ENCODE assay signal across 22 cellular contexts in the genomic region with DNA sequence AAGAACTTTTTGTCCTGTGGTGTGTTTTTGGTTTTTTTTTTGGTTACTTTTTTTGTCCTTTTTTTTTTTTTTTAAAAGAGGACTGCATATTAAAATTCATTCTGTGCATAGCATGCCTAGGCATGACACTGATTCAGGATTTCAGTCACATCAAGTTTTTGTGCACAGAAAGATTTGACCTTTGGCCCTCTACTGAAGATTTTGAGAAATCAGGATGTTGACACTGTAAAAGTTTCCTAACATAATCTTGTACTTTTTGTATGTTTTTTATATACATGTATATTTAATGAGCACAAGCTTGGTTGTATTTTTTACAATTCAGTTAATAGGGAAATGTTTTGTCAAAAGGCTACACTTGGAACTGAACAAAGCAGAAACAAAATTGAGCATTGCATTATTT.
DNase-seq lines count a peak whose midpoint lies in the region; ATAC-seq, FAIRE-seq and TF ChIP-seq lines count a peak whose summit lies in the region.
"Had no signal": no experiment of that assay in that cellular context is flagged by ENCODE, and none has a peak within 500 bp of the region (broad histone marks: within the 10 kb centered on the region; RNA-seq: fewer than 3 reads in every experiment).

No MANE protein-coding gene starts in this region.

- H3K4me2 ChIP-seq in GM23338 (no peak overlapping the region), OCI-LY3 (ENCODE audit: low read length) (peak overlapping the region; percentile 78; the same call in 1 of the 2 replicates), HepG2 (ENCODE audit: low read depth, low read length) (no peak overlapping the region)
- H3K4me2 ChIP-seq: A549 had no signal

- H4K20me1 ChIP-seq in GM23338 (replicated peaks; ENCODE audit: insufficient read depth), result no peaks in the 10 kb centered on the region; the same call in 1 of the 2 replicates
- no peaks in the 10 kb centered on the region for H4K20me1 ChIP-seq in OCI-LY3 (ENCODE audit: insufficient read depth, low read length)
- no peaks in the 10 kb centered on the region for H4K20me1 ChIP-seq in HepG2 (ENCODE audit: insufficient read depth, low read length)

- TF ChIP-seq CTCF in GM23338 (conservative IDR thresholded peaks at IDR 0.05; ENCODE audit: low read depth in 2 of 2) (no peak), OCI-LY3 (IDR thresholded peaks at IDR 0.05; ENCODE audit: low read depth, low read length) (no peak), choroid plexus epithelial cell (conservative IDR thresholded peaks at IDR 0.05; ENCODE audit: low read depth, low read length) (no peak), HepG2 (CRISPR knock-in tag; IDR thresholded peaks at IDR 0.05) (no peak), kidney (IDR thresholded peaks at IDR 0.05; ENCODE audit: borderline replicate concordance, extremely low read depth, insufficient read depth) (no peak), uterus (IDR thresholded peaks at IDR 0.05) (no peak)

- peaks cover 1% of the 10 kb centered on the region for H3K27me3 Mint-ChIP-seq in GM23338 (ENCODE audit: insufficient read depth, low read depth, poor library complexity)
- H3K27me3 Mint-ChIP-seq: CD4-positive, alpha-beta memory T cell had no signal

- in situ Hi-C loops in HepG2 (cut with HindIII; ENCODE audit: extremely low pct_ligation_motif_present, low pct_unique_long_range_greater_than_20kb), result no loop called here

- no peaks in the 10 kb centered on the region for H3K27me3 ChIP-seq in GM23338 (ENCODE audit: insufficient read depth)
- no peaks in the 10 kb centered on the region for H3K27me3 ChIP-seq in OCI-LY3 (ENCODE audit: low read depth, low read length)
- H3K27me3 ChIP-seq in HepG2 (ENCODE audit: control insufficient read depth in 1 of 2, insufficient read depth in 2 of 2, low read length in 2 of 2), result no peaks in the 10 kb centered on the region
- H3K27me3 ChIP-seq in uterus, result no peaks in the 10 kb centered on the region

- H3K9ac ChIP-seq in OCI-LY3 (ENCODE audit: low read length), result no peak overlapping the region
- H3K9ac ChIP-seq in HepG2 (ENCODE audit: insufficient read depth, low read depth, low read length), result no peak overlapping the region
- H3K9ac ChIP-seq in kidney (ENCODE audit: low read length in 2 of 2), result no peak overlapping the region

- H2AFZ ChIP-seq in GM23338, result no peak overlapping the region
- H2AFZ ChIP-seq in OCI-LY3 (ENCODE audit: low read depth, low read length), result no peak overlapping the region
- H2AFZ ChIP-seq in HepG2 (ENCODE audit: low read length), result no peak overlapping the region

- intact Hi-C loops in HepG2 (cut with micrococcal nuclease; ENCODE audit: unreplicated experiment) (loop anchor here (10.0 kb wide), 1 partner anchor 49 kb away; no protein-coding TSS in a partner anchor), kidney (cut with DNase I) (no loop called here), uterus (cut with DNase I; ENCODE audit: low total_unique reads) (no loop called here)

- peaks cover 12% of the 10 kb centered on the region for H3K4me1 Mint-ChIP-seq in GM23338
- H3K4me1 Mint-ChIP-seq: CD4-positive, alpha-beta memory T cell had no signal

- POLR2A ChIA-PET in HepG2 (lab: Yijun Ruan, JAX), result no interaction called here

- DNase-seq in GM23338 (ENCODE audit: low spot score), result no peak
- peak; percentile 5 for DNase-seq in choroid plexus epithelial cell (ENCODE audit: low read depth)
- DNase-seq in HepG2 (ENCODE audit: low spot score), result no peak
- no peak for DNase-seq in AML-193 (lab: John Stamatoyannopoulos, UW)
- no peak for DNase-seq in kidney
- no peak for DNase-seq in uterus
- DNase-seq: 8988T; ACHN; C1 segment of cervical spinal cord; Calu3; CD4-positive, alpha-beta memory T cell; COR-L47; DMS53; DMS79 treated with DMSO at 0.1 percent for 48 hours; GF-D8; GOT3 had no signal

- H3K4me1 ChIP-seq in GM23338 (ENCODE audit: insufficient read depth), result no peaks in the 10 kb centered on the region
- H3K4me1 ChIP-seq in OCI-LY3 (ENCODE audit: low read length), result peaks cover 52% of the 10 kb centered on the region
- peaks cover 20% of the 10 kb centered on the region for H3K4me1 ChIP-seq in HepG2 (ENCODE audit: insufficient read depth, low read length)
- H3K4me1 ChIP-seq in kidney (ENCODE audit: control insufficient read depth in 1 of 2, insufficient read depth in 1 of 2, low read depth in 1 of 2, low read length in 2 of 2), result no peaks in the 10 kb centered on the region
- no peaks in the 10 kb centered on the region for H3K4me1 ChIP-seq in uterus

- peaks cover 57% of the 10 kb centered on the region for H3K36me3 Mint-ChIP-seq in GM23338 (ENCODE audit: low read depth)

- CTCF ChIA-PET in HepG2 (lab: Yijun Ruan, JAX; ENCODE audit: low intra/inter-chr PET ratio, low total read pairs), result no interaction called here

- peak overlapping the region; percentile 47; the same call in 1 of the 2 replicates for H3K27ac ChIP-seq in GM23338 (ENCODE audit: low read depth)
- peak overlapping the region; percentile 82 for H3K27ac ChIP-seq in OCI-LY3 (ENCODE audit: low read length)
- H3K27ac ChIP-seq in HepG2 (ENCODE audit: extremely low read length, insufficient read depth, low read length), result no peak overlapping the region
- no peak overlapping the region for H3K27ac ChIP-seq in kidney (ENCODE audit: low read depth in 2 of 2, low read length in 2 of 2)
- H3K27ac ChIP-seq in uterus, result no peak overlapping the region
- H3K27ac ChIP-seq: A549 had no signal

- TF ChIP-seq EP300 in HepG2 (IDR thresholded peaks at IDR 0.05; ENCODE audit: low read depth in 2 of 2, low read length in 2 of 2) (no peak), HepG2 (CRISPR knock-in tag; IDR thresholded peaks at IDR 0.05; ENCODE audit: borderline replicate concordance) (no peak)

- no peak overlapping the region for H3K4me3 ChIP-seq in GM23338
- no peak overlapping the region for H3K4me3 ChIP-seq in OCI-LY3 (ENCODE audit: low read length)
- no peak overlapping the region for H3K4me3 ChIP-seq in choroid plexus epithelial cell (ENCODE audit: low read depth, low read length)
- H3K4me3 ChIP-seq in HepG2 (replicated peaks in 1 of 3; ENCODE audit: insufficient read depth in 1 of 3, low read depth in 2 of 3, low read length in 3 of 3), result no peak overlapping the region
- no peak overlapping the region for H3K4me3 ChIP-seq in kidney (ENCODE audit: low read length in 2 of 2)
- no peak overlapping the region for H3K4me3 ChIP-seq in uterus
- H3K4me3 ChIP-seq: A549, HAP-1 had no signal

- FAIRE-seq in HepG2 (lab: Jason Lieb, UNC), result no peak
- no peak for FAIRE-seq in kidney (lab: Jason Lieb, UNC)
- FAIRE-seq: A549, GM12891, H54 had no signal

- no peak for TF ChIP-seq RAD21 in HepG2 (CRISPR knock-in tag; IDR thresholded peaks at IDR 0.05)

- no peak overlapping the region for H3K4me3 Mint-ChIP-seq in GM23338
- H3K4me3 Mint-ChIP-seq: CD4-positive, alpha-beta memory T cell had no signal

- no TSS peak for BruUV-seq in HepG2 (replicated peaks; lab: Mats Ljungman, UMichigan)

- H3K79me2 ChIP-seq in GM23338 (replicated peaks; ENCODE audit: insufficient read depth), result no peaks in the 10 kb centered on the region
- no peaks in the 10 kb centered on the region for H3K79me2 ChIP-seq in OCI-LY3 (ENCODE audit: low read length)
- no peaks in the 10 kb centered on the region for H3K79me2 ChIP-seq in HepG2 (ENCODE audit: insufficient read depth, low read length)

- no peaks in the 10 kb centered on the region; the same call in 1 of the 3 replicates for H3K9me3 Mint-ChIP-seq in GM23338
- H3K9me3 Mint-ChIP-seq: CD4-positive, alpha-beta memory T cell had no signal

- TF ChIP-seq POLR2A in HepG2 (IDR thresholded peaks at IDR 0.05; ENCODE audit: insufficient read depth in 1 of 2, low read depth in 2 of 2, low read length in 2 of 2) (no peak), uterus (IDR thresholded peaks at IDR 0.05) (no peak)

- ATAC-seq in GM23338 (no peak), HepG2 (no peak), GM19452 (IDR thresholded peaks at IDR 0.05; ENCODE audit: unreplicated experiment) (no peak)
- ATAC-seq: A549 had no signal

- H3K9me3 ChIP-seq in OCI-LY3 (ENCODE audit: insufficient read depth, low read length), result no peaks in the 10 kb centered on the region
- H3K9me3 ChIP-seq in HepG2 (ENCODE audit: low read length), result no peaks in the 10 kb centered on the region
- no peaks in the 10 kb centered on the region for H3K9me3 ChIP-seq in kidney (ENCODE audit: control insufficient read depth in 1 of 2, low read length in 2 of 2)
- no peaks in the 10 kb centered on the region for H3K9me3 ChIP-seq in uterus
- H3K9me3 ChIP-seq: A549, HAP-1 had no signal

- H3K27ac Mint-ChIP-seq in GM23338, result no peak overlapping the region
- H3K27ac Mint-ChIP-seq: CD4-positive, alpha-beta memory T cell had no signal

- H3F3A ChIP-seq in GM23338 (replicated peaks; ENCODE audit: low read depth), result peaks cover 10% of the 10 kb centered on the region; the same call in 1 of the 2 replicates

- H3K9me2 ChIP-seq in GM23338 (ENCODE audit: insufficient read depth), result no peaks in the 10 kb centered on the region

- H3K36me3 ChIP-seq in GM23338 (ENCODE audit: insufficient read depth) (peaks cover 40% of the 10 kb centered on the region), OCI-LY3 (replicated peaks; ENCODE audit: low read depth, low read length) (peaks cover 43% of the 10 kb centered on the region), HepG2 (replicated peaks in 1 of 2; ENCODE audit: control insufficient read depth in 1 of 2, insufficient read depth in 2 of 2, low read length in 2 of 2) (peaks cover 1 to 12% of the 10 kb centered on the region in 2 experiments; a peak in 2 of 5 replicates), kidney (ENCODE audit: control insufficient read depth in 1 of 2, insufficient read depth in 2 of 2, low read length in 2 of 2) (peaks cover 0 to 15% of the 10 kb centered on the region in 2 donors), uterus (no peaks in the 10 kb centered on the region)

TF ChIP-seq in GM23338, 12 proteins besides CTCF, POLR2A, EP300 and RAD21:
- TF ChIP-seq STAT1 (IDR thresholded peaks at IDR 0.05; ENCODE audit: unreplicated experiment) (no peak), ZNF114 (CRISPR knock-in tag; IDR thresholded peaks at IDR 0.05) (no peak), ZNF331 (CRISPR knock-in tag; IDR thresholded peaks at IDR 0.05; ENCODE audit: low read depth) (no peak)

TF ChIP-seq in HepG2, 621 proteins besides CTCF, POLR2A, EP300 and RAD21:
- no peak for TF ChIP-seq NCOA2 (CRISPR knock-in tag; IDR thresholded peaks at IDR 0.05)
- no peak; the same call in 1 of the 2 replicates for TF ChIP-seq NR2F6 (IDR thresholded peaks at IDR 0.05)
- 0 out of 2 replicates have a peak, but pooled peaks have one; percentile 13 for TF ChIP-seq NR2F6 (CRISPR knock-in tag; IDR thresholded peaks at IDR 0.05)
- TF ChIP-seq FOXO1 (CRISPR knock-in tag; IDR thresholded peaks at IDR 0.05), result no peak
- TF ChIP-seq SRY (CRISPR knock-in tag; IDR thresholded peaks at IDR 0.05), result no peak

Comparison
In these comparisons a context has a peak if more than half of its experiments do, and no peak if none do; other contexts are left out.
1. H3K27ac ChIP-seq: peak in GM23338 (single experiment) and OCI-LY3 (single experiment); none in HepG2 (single experiment), kidney (0 of 2) and uterus (0 of 2).